ENCODE assay signal across 8 cellular contexts in genomic region chr3:125836141-125836551, GRCh38.
DNase-seq lines count a peak whose midpoint lies in the region; TF ChIP-seq lines count a peak whose summit lies in the region.
"Not testable (repeated sequence)": the region's sequence is repeated elsewhere in the genome, so short reads cannot be mapped to it uniquely, and the experiment has no call there.

No MANE protein-coding gene starts in this region.

- not testable (repeated sequence) for H3K79me1 ChIP-seq in mesendoderm (ENCODE audit: low read length)

- H2AFZ ChIP-seq in Loucy (ENCODE audit: low read length), result 0 out of 2 replicates have a peak overlapping the region, but pooled peaks have one; percentile 60

- H3K18ac ChIP-seq in mesendoderm (ENCODE audit: low read length), result not testable (repeated sequence)

- not testable (repeated sequence) for H3K9ac ChIP-seq in Loucy (ENCODE audit: low read depth, low read length, poor library complexity, severe bottlenecking); mesendoderm (ENCODE audit: low read length)

- TF ChIP-seq POLR2A in Peyer's patch (IDR thresholded peaks at IDR 0.05), result not testable (repeated sequence)

- not testable (repeated sequence) for H4K20me1 ChIP-seq in Loucy (ENCODE audit: insufficient read depth, low read length, poor library complexity, severe bottlenecking)

- H2BK120ac ChIP-seq in mesendoderm (ENCODE audit: low read depth, low read length), result not testable (repeated sequence)

- not testable (repeated sequence) for H3K4ac ChIP-seq in mesendoderm (ENCODE audit: low read depth, low read length)

- H3K9me3 ChIP-seq in CD8-positive, alpha-beta memory T cell (ENCODE audit: low read length); Loucy (ENCODE audit: insufficient read depth, low read depth, low read length); Peyer's patch: not testable (repeated sequence)

- peak overlapping the region; percentile 59 for H3K27ac ChIP-seq in CD8-positive, alpha-beta memory T cell (ENCODE audit: low read depth, low read length)
- H3K27ac ChIP-seq in Peyer's patch (peak overlapping the region in 2 of 4 donors; percentile 22 to 52), mesendoderm (ENCODE audit: low read depth, low read length) (peak overlapping the region; percentile 23)

- not testable (repeated sequence) for H4K8ac ChIP-seq in mesendoderm (ENCODE audit: low read depth, low read length)

- H3K4me1 Mint-ChIP-seq in CD8-positive, alpha-beta memory T cell, result peaks cover 2 to 24% (median 21%) of the 10 kb centered on the region in 3 donors
- not testable (repeated sequence) for H3K4me1 Mint-ChIP-seq in activated CD4-positive, alpha-beta memory T cell treated with anti-CD3 and anti-CD28 coated beads, Interleukin-2, amount 10 ng/mL, durations not matched to agents 7 days and 5 days
- peaks cover 39% of the 10 kb centered on the region for H3K4me1 Mint-ChIP-seq in brain

- H2BK5ac ChIP-seq in mesendoderm (ENCODE audit: low read length), result peak overlapping the region; percentile 84

- POLR2A ChIA-PET in CD8-positive, alpha-beta memory T cell (lab: Charles Lee); activated CD4-positive, alpha-beta memory T cell treated with anti-CD3 and anti-CD28 coated beads, Interleukin-2, amount 10 ng/mL, durations not matched to agents 7 days and 5 days (lab: Charles Lee): not testable (repeated sequence)

- H4K5ac ChIP-seq in mesendoderm (ENCODE audit: low read length), result not testable (repeated sequence)

- WGBS in mesendoderm (ENCODE audit: extremely low coverage, insufficient coverage, low lambda C conversion rate), result no CpG with 5 or more reads among the region's 11 CpGs

- CTCF ChIA-PET in CD8-positive, alpha-beta memory T cell (lab: Charles Lee); activated CD4-positive, alpha-beta memory T cell treated with anti-CD3 and anti-CD28 coated beads, Interleukin-2, amount 10 ng/mL, durations not matched to agents 7 days and 5 days (lab: Charles Lee): not testable (repeated sequence)

- not testable (repeated sequence) for H3K27me3 Mint-ChIP-seq in CD8-positive, alpha-beta memory T cell; activated CD4-positive, alpha-beta memory T cell treated with anti-CD3 and anti-CD28 coated beads, Interleukin-2, amount 10 ng/mL, durations not matched to agents 7 days and 5 days; brain

- peak overlapping the region; percentile 64 for H3K56ac ChIP-seq in mesendoderm (ENCODE audit: low read length)

- not testable (repeated sequence) for H3K23ac ChIP-seq in mesendoderm (ENCODE audit: low read length)

- peak overlapping the region; percentile 79 to 92 (median 86) for H3K4me3 Mint-ChIP-seq in CD8-positive, alpha-beta memory T cell
- H3K4me3 Mint-ChIP-seq in activated CD4-positive, alpha-beta memory T cell treated with anti-CD3 and anti-CD28 coated beads, Interleukin-2, amount 10 ng/mL, durations not matched to agents 7 days and 5 days, result peak overlapping the region; percentile 65
- peak overlapping the region in 3 of 5 experiments; percentile 42 to 72 (median 68) for H3K4me3 Mint-ChIP-seq in brain

- not testable (repeated sequence) for H3K9me2 ChIP-seq in Loucy (replicated peaks; ENCODE audit: low read depth, low read length)

- H3K36me3 ChIP-seq in CD8-positive, alpha-beta memory T cell (ENCODE audit: insufficient read depth, low read length); Loucy (ENCODE audit: insufficient read depth, low read length); Peyer's patch; mesendoderm (ENCODE audit: control insufficient read depth, insufficient read depth, low read length): not testable (repeated sequence)

- not testable (repeated sequence) for H3K4me1 ChIP-seq in CD8-positive, alpha-beta memory T cell (ENCODE audit: insufficient read depth, low read length); Loucy (ENCODE audit: insufficient read depth, low read length, poor library complexity, severe bottlenecking); Peyer's patch; mesendoderm (ENCODE audit: control insufficient read depth, low read depth, low read length)

- not testable (repeated sequence) for H2AK5ac ChIP-seq in mesendoderm (ENCODE audit: low read length)

- H3K27me3 ChIP-seq in CD8-positive, alpha-beta memory T cell (ENCODE audit: insufficient read depth, low read length, poor library complexity, severe bottlenecking); Loucy (ENCODE audit: insufficient read depth, low read length, poor library complexity, severe bottlenecking); Peyer's patch; mesendoderm (ENCODE audit: insufficient read depth, low read length, poor library complexity): not testable (repeated sequence)

- DNase-seq in CD8-positive, alpha-beta memory T cell, result peak in 4 of 5 donors; percentile 17 to 70 (median 37)
- DNase-seq in Peyer's patch, result peak; percentile 18 to 70 (median 53)
- peak; percentile 32 for DNase-seq in activated CD4-positive, alpha-beta memory T cell treated with anti-CD3 and anti-CD28 coated beads, Interleukin-2, amount 10 ng/mL, durations not matched to agents 7 days and 5 days
- peak; percentile 61 for DNase-seq in fibroblast of mammary gland (ENCODE audit: low read depth)
- peak; percentile 82 for DNase-seq in mesendoderm
- DNase-seq in stimulated activated CD4-positive, alpha-beta T cell treated with anti-CD3 and anti-CD28 coated beads, Interleukin-2, amount 100 ng/mL, for 4 hours (ENCODE audit: low read depth), result peak; percentile 9

- peaks cover 0 to 13% (median 0%) of the 10 kb centered on the region in 5 donors for H3K9me3 Mint-ChIP-seq in CD8-positive, alpha-beta memory T cell
- H3K9me3 Mint-ChIP-seq in activated CD4-positive, alpha-beta memory T cell treated with anti-CD3 and anti-CD28 coated beads, Interleukin-2, amount 10 ng/mL, durations not matched to agents 7 days and 5 days; brain: not testable (repeated sequence)

- not testable (repeated sequence) for H3F3A ChIP-seq in Loucy (ENCODE audit: low read depth)

- not testable (repeated sequence) for H2BK15ac ChIP-seq in mesendoderm (replicated peaks; ENCODE audit: low read depth)

- peak overlapping the region; percentile 82 to 100 (median 98) for H3K27ac Mint-ChIP-seq in CD8-positive, alpha-beta memory T cell
- H3K27ac Mint-ChIP-seq in activated CD4-positive, alpha-beta memory T cell treated with anti-CD3 and anti-CD28 coated beads, Interleukin-2, amount 10 ng/mL, durations not matched to agents 7 days and 5 days, result peak overlapping the region; percentile 74
- H3K27ac Mint-ChIP-seq in brain, result peak overlapping the region in 3 of 5 experiments; percentile 19 to 93 (median 81)

- not testable (repeated sequence) for TF ChIP-seq CTCF in Loucy (conservative IDR thresholded peaks at IDR 0.05; ENCODE audit: low read length); Peyer's patch (IDR thresholded peaks at IDR 0.05); brain (conservative IDR thresholded peaks at IDR 0.05); fibroblast of mammary gland (conservative IDR thresholded peaks at IDR 0.05; ENCODE audit: control insufficient read depth, insufficient read depth, low read depth, low read length)

- H3K4me2 ChIP-seq in Loucy (ENCODE audit: low read depth, low read length, poor library complexity, severe bottlenecking); mesendoderm (ENCODE audit: low read length): not testable (repeated sequence)

- not testable (repeated sequence) for H3K4me3 ChIP-seq in CD8-positive, alpha-beta memory T cell (ENCODE audit: low read length); Loucy (ENCODE audit: low read length, poor library complexity, severe bottlenecking); fibroblast of mammary gland (ENCODE audit: control insufficient read depth, low read depth, low read length); mesendoderm (ENCODE audit: low read length)
- peak overlapping the region in 3 of 4 donors; percentile 9 to 40 (median 28) for H3K4me3 ChIP-seq in Peyer's patch

- peaks cover 0 to 27% (median 1%) of the 10 kb centered on the region in 3 donors for H3K36me3 Mint-ChIP-seq in CD8-positive, alpha-beta memory T cell
- not testable (repeated sequence) for H3K36me3 Mint-ChIP-seq in activated CD4-positive, alpha-beta memory T cell treated with anti-CD3 and anti-CD28 coated beads, Interleukin-2, amount 10 ng/mL, durations not matched to agents 7 days and 5 days (ENCODE audit: low read depth); brain

- H3K79me2 ChIP-seq in Loucy (ENCODE audit: insufficient read depth, low read length); mesendoderm (ENCODE audit: control insufficient read depth, insufficient read depth, low read length): not testable (repeated sequence)

Comparison
In these comparisons a context has a peak if more than half of its experiments do, and no peak if none do; other contexts are left out.
1. DNase-seq: peak in every context shown above with its lines; median percentile 82 in mesendoderm; 61 in fibroblast of mammary gland; 53 in Peyer's patch; 37 in CD8-positive, alpha-beta memory T cell; 32 in activated CD4-positive, alpha-beta memory T cell treated with anti-CD3 and anti-CD28 coated beads, Interleukin-2, amount 10 ng/mL, durations not matched to agents 7 days and 5 days; 9 in stimulated activated CD4-positive, alpha-beta T cell treated with anti-CD3 and anti-CD28 coated beads, Interleukin-2, amount 100 ng/mL, for 4 hours.